In genomic region chr19:49718511-49718910, GRCh38 we compare ENCODE assay signal across 14 cellular contexts. TPM values are rescaled to one million over a fixed set of nuclear protein-coding genes. Genes with fewer than 3 reads are reported as not detected.
DNase-seq lines count a peak whose midpoint lies in the region; ATAC-seq and TF ChIP-seq lines count a peak whose summit lies in the region.
"Had no signal": no experiment of that assay in that cellular context is flagged by ENCODE, and none has a peak within 500 bp of the region (broad histone marks: within the 10 kb centered on the region; RNA-seq: fewer than 3 reads in every experiment).

No MANE protein-coding gene starts in this region.

- peaks cover 3 to 11% of the 10 kb centered on the region in 2 donors for H3K36me3 Mint-ChIP-seq in CD4-positive, alpha-beta memory T cell
- H3K36me3 Mint-ChIP-seq in central memory CD8-positive, alpha-beta T cell (ENCODE audit: insufficient read depth): peaks cover 6% of the 10 kb centered on the region
- peaks cover 2% of the 10 kb centered on the region for H3K36me3 Mint-ChIP-seq in mesothelial cell of epicardium

- H3K9me3 ChIP-seq in CD4-positive, alpha-beta memory T cell (ENCODE audit: control insufficient read depth in 1 of 2, low read length in 2 of 2): no peaks in the 10 kb centered on the region
- peaks cover 6% of the 10 kb centered on the region for H3K9me3 ChIP-seq in Karpas-422 (ENCODE audit: low read length)
- H3K9me3 ChIP-seq in effector memory CD4-positive, alpha-beta T cell (ENCODE audit: control insufficient read depth, low read length): no peaks in the 10 kb centered on the region
- H3K9me3 ChIP-seq in BE2C: no peaks in the 10 kb centered on the region

- H3K27ac Mint-ChIP-seq in CD4-positive, alpha-beta memory T cell: peak overlapping the region in 5 of 7 donors; percentile 25 to 98 (median 79)
- H3K27ac Mint-ChIP-seq in central memory CD8-positive, alpha-beta T cell (ENCODE audit: low read depth): peak overlapping the region; percentile 41
- H3K27ac Mint-ChIP-seq in mesothelial cell of epicardium: peak overlapping the region; percentile 72

- POLR2A ChIA-PET in CD4-positive, alpha-beta memory T cell (lab: Charles Lee; ENCODE audit: partially characterized antibody): interaction anchor here (0.7 to 2.5 kb wide), 10 partner anchors 41 to 605 kb away, joined by 3 to 15 read pairs (median 5); partner anchors contain the start of genes AP2A1, BCL2L12, FUZ and IRF3

- H2AFZ ChIP-seq in Karpas-422 (ENCODE audit: low read length): no peak overlapping the region

- peak overlapping the region; percentile 80 for H3K4me2 ChIP-seq in Karpas-422 (ENCODE audit: low read depth, low read length, poor library complexity, severe bottlenecking)

- no peaks in the 10 kb centered on the region for H3K36me3 ChIP-seq in CD4-positive, alpha-beta memory T cell (ENCODE audit: insufficient read depth, low read length)
- H3K36me3 ChIP-seq in Karpas-422 (ENCODE audit: insufficient read depth, low read length) (peaks cover 3% of the 10 kb centered on the region; the same call in 1 of the 2 replicates), BE2C (no peaks in the 10 kb centered on the region)
- no peaks in the 10 kb centered on the region for H3K36me3 ChIP-seq in effector memory CD4-positive, alpha-beta T cell (ENCODE audit: control insufficient read depth, insufficient read depth, low read length)
- H3K36me3 ChIP-seq: neural progenitor cell had no signal

- no peak for ATAC-seq in central memory CD8-positive, alpha-beta T cell (replicated peaks; ENCODE audit: extremely low read depth, poor library complexity, severe bottlenecking)

- intact Hi-C loops in CD4-positive, alpha-beta memory T cell (cut with micrococcal nuclease): loop anchor here (5.0 kb wide), 1 partner anchor 159 kb away; the partner anchor contains the start of genes AKT1S1 and TBC1D17

- H3K9ac ChIP-seq in Karpas-422 (ENCODE audit: low read length): no peak overlapping the region
- H3K9ac ChIP-seq: neural progenitor cell had no signal

- TF ChIP-seq CTCF in mesothelial cell of epicardium (IDR thresholded peaks at IDR 0.05; ENCODE audit: unreplicated experiment): no peak
- TF ChIP-seq CTCF in BE2C (IDR thresholded peaks at IDR 0.05; ENCODE audit: low read depth, low read length): no peak

- peaks cover 7 to 12% (median 10%) of the 10 kb centered on the region in 4 donors for H3K4me1 Mint-ChIP-seq in CD4-positive, alpha-beta memory T cell
- peaks cover 7% of the 10 kb centered on the region for H3K4me1 Mint-ChIP-seq in central memory CD8-positive, alpha-beta T cell
- H3K4me1 Mint-ChIP-seq in mesothelial cell of epicardium: peaks cover 15% of the 10 kb centered on the region

- H3K9me2 ChIP-seq in Karpas-422 (replicated peaks; ENCODE audit: insufficient read depth, low read length): no peaks in the 10 kb centered on the region

- H3K4me1 ChIP-seq in CD4-positive, alpha-beta memory T cell (ENCODE audit: insufficient read depth, low read length): peaks cover 12% of the 10 kb centered on the region
- H3K4me1 ChIP-seq in Karpas-422 (ENCODE audit: low read length) (peaks cover 6% of the 10 kb centered on the region; the same call in 1 of the 2 replicates), BE2C (no peaks in the 10 kb centered on the region)
- peaks cover 4% of the 10 kb centered on the region for H3K4me1 ChIP-seq in effector memory CD4-positive, alpha-beta T cell (ENCODE audit: control insufficient read depth, insufficient read depth, low read length, poor library complexity, severe bottlenecking)
- H3K4me1 ChIP-seq: neural progenitor cell had no signal

- no peaks in the 10 kb centered on the region for H4K20me1 ChIP-seq in Karpas-422 (ENCODE audit: insufficient read depth, low read depth, low read length)

- no peak for DNase-seq in CD4-positive, alpha-beta memory T cell
- no peak for DNase-seq in Karpas-422
- no peak for DNase-seq in central memory CD8-positive, alpha-beta T cell (ENCODE audit: low spot score in 2 of 2)
- no peak for DNase-seq in mesothelial cell of epicardium (ENCODE audit: low spot score in 2 of 2, unreplicated experiment in 2 of 2)
- no peak for DNase-seq in HK-2 (ENCODE audit: unreplicated experiment)
- no peak for DNase-seq in HuH-7 (ENCODE audit: low spot score)
- no peak for DNase-seq in effector memory CD4-positive, alpha-beta T cell
- DNase-seq in BE2C: no peak
- DNase-seq: NCI-H2171 treated with DMSO at 0.1 percent for 48 hours; stimulated activated CD4-positive, alpha-beta T cell treated with anti-CD3 and anti-CD28 coated beads, Interleukin-2, amount 100 ng/mL, for 24 hours; stimulated activated naive CD4-positive, alpha-beta T cell treated with Interleukin-2 at 50 U/mL for 16 hours had no signal

- no peaks in the 10 kb centered on the region for H3K79me2 ChIP-seq in Karpas-422 (ENCODE audit: low read length)

- H3K27ac ChIP-seq in CD4-positive, alpha-beta memory T cell (ENCODE audit: low read depth, low read length): no peak overlapping the region
- no peak overlapping the region for H3K27ac ChIP-seq in Karpas-422 (ENCODE audit: low read length)
- H3K27ac ChIP-seq in effector memory CD4-positive, alpha-beta T cell (ENCODE audit: insufficient read depth, low read length, poor library complexity, severe bottlenecking): no peak overlapping the region
- H3K27ac ChIP-seq: neural progenitor cell had no signal

- H3K9me3 Mint-ChIP-seq in CD4-positive, alpha-beta memory T cell: peaks cover 0 to 6% (median 0%) of the 10 kb centered on the region in 8 donors
- no peaks in the 10 kb centered on the region for H3K9me3 Mint-ChIP-seq in central memory CD8-positive, alpha-beta T cell
- peaks cover 3% of the 10 kb centered on the region for H3K9me3 Mint-ChIP-seq in mesothelial cell of epicardium

- H3K4me3 Mint-ChIP-seq in CD4-positive, alpha-beta memory T cell: peak overlapping the region in 6 of 8 donors; percentile 15 to 96 (median 49)
- H3K4me3 Mint-ChIP-seq in central memory CD8-positive, alpha-beta T cell: peak overlapping the region; percentile 60
- H3K4me3 Mint-ChIP-seq in mesothelial cell of epicardium: no peak overlapping the region

- no peak overlapping the region for H3K4me3 ChIP-seq in CD4-positive, alpha-beta memory T cell (ENCODE audit: low read length in 2 of 2)
- peak overlapping the region; percentile 75; the same call in 1 of the 2 replicates for H3K4me3 ChIP-seq in Karpas-422 (ENCODE audit: low read length)
- H3K4me3 ChIP-seq in effector memory CD4-positive, alpha-beta T cell (ENCODE audit: insufficient read depth, low read depth, low read length, poor library complexity, severe bottlenecking): no peak overlapping the region
- H3K4me3 ChIP-seq in BE2C (ENCODE audit: low read depth, low read length): no peak overlapping the region

- H3K27me3 Mint-ChIP-seq in CD4-positive, alpha-beta memory T cell: no peaks in the 10 kb centered on the region
- H3K27me3 Mint-ChIP-seq in central memory CD8-positive, alpha-beta T cell: no peaks in the 10 kb centered on the region
- no peaks in the 10 kb centered on the region for H3K27me3 Mint-ChIP-seq in mesothelial cell of epicardium (ENCODE audit: low read depth)

- CTCF ChIA-PET in CD4-positive, alpha-beta memory T cell (lab: Charles Lee; ENCODE audit: partially characterized antibody): interaction anchor here (1.1 to 1.7 kb wide), 8 partner anchors 10 to 172 kb away, joined by 3 to 10 read pairs (median 5); no protein-coding TSS in a partner anchor

- no peaks in the 10 kb centered on the region for H3K27me3 ChIP-seq in CD4-positive, alpha-beta memory T cell (ENCODE audit: insufficient read depth, low read length)
- H3K27me3 ChIP-seq in Karpas-422 (ENCODE audit: low read length) (no peaks in the 10 kb centered on the region), BE2C (no peaks in the 10 kb centered on the region)
- H3K27me3 ChIP-seq in effector memory CD4-positive, alpha-beta T cell (replicated peaks; ENCODE audit: control insufficient read depth, insufficient read depth, low read length, poor library complexity, severe bottlenecking): no peaks in the 10 kb centered on the region
- H3K27me3 ChIP-seq: neural progenitor cell had no signal

RNA-seq across cellular contexts. Expression of gene CPT1C, which starts 27.6 kb away (rescaled TPM):
- total RNA-seq in CD4-positive, alpha-beta memory T cell: 1 to 10 TPM in 1 of 2 experiments, under 1 TPM in 1; 0.64 to 1.5 TPM
- polyA plus RNA-seq in CD4-positive, alpha-beta memory T cell: under 1 TPM; 0.24 to 0.57 TPM
- total RNA-seq in Karpas-422 (2014; rRNA removed; shearing (Covaris generic); ENCODE audit: low replicate concordance): 0.26 and 1.3 TPM in 2 replicates
- total RNA-seq in mesothelial cell of epicardium: 60.3 to 62.5 TPM (median 60.9 TPM) in 3 replicates
- polyA plus RNA-seq in BE2C (2012; ENCODE audit: insufficient read depth, insufficient read length, low read depth): 45.4 TPM

RNA-seq across cellular contexts. Expression of gene ADM5, which starts 29.1 kb away (rescaled TPM):
- 1 to 10 TPM; 4.0 to 4.4 TPM for total RNA-seq in CD4-positive, alpha-beta memory T cell
- under 1 TPM in 1 of 2 donors, not detected in 1; 0.24 TPM for polyA plus RNA-seq in CD4-positive, alpha-beta memory T cell
- total RNA-seq in Karpas-422 (2014; rRNA removed; shearing (Covaris generic); ENCODE audit: low replicate concordance): 4.0 and 12.0 TPM in 2 replicates
- 10.4 to 10.5 TPM (median 10.4 TPM) in 3 replicates for total RNA-seq in mesothelial cell of epicardium
- polyA plus RNA-seq in BE2C (2012; ENCODE audit: insufficient read depth, insufficient read length, low read depth): 3.8 TPM

RNA-seq across cellular contexts. Expression of gene PRMT1, which starts 41.4 kb away (rescaled TPM):
- 10 to 100 TPM; 76.6 to 92.9 TPM for total RNA-seq in CD4-positive, alpha-beta memory T cell
- 100 to 1,000 TPM; 140 to 213 TPM for polyA plus RNA-seq in CD4-positive, alpha-beta memory T cell
- total RNA-seq in Karpas-422 (2014; rRNA removed; shearing (Covaris generic); ENCODE audit: low replicate concordance): 293 and 522 TPM in 2 replicates
- 273 to 283 TPM (median 280 TPM) in 3 replicates for total RNA-seq in mesothelial cell of epicardium
- polyA plus RNA-seq in BE2C (2012; ENCODE audit: insufficient read depth, insufficient read length, low read depth): 665 TPM

RNA-seq across cellular contexts. Expression of gene TSKS, which starts 44.6 kb away (rescaled TPM):
- total RNA-seq in CD4-positive, alpha-beta memory T cell: 1 to 10 TPM in 1 of 2 experiments, under 1 TPM in 1; 0.90 to 1.1 TPM
- polyA plus RNA-seq in CD4-positive, alpha-beta memory T cell: under 1 TPM; 0.16 to 0.56 TPM
- 5.7 and 17.9 TPM in 2 replicates for total RNA-seq in Karpas-422 (2014; rRNA removed; shearing (Covaris generic); ENCODE audit: low replicate concordance)
- total RNA-seq in mesothelial cell of epicardium: not detected in 3 replicates
- polyA plus RNA-seq in BE2C (2012; ENCODE audit: insufficient read depth, insufficient read length, low read depth): 0.56 TPM
- total RNA-seq: bronchial epithelial cell, OCI-LY7 had no signal

RNA-seq across cellular contexts. Expression of gene AP2A1, which starts 48.3 kb away (rescaled TPM):
- 10 to 100 TPM; 55.5 to 56.2 TPM for total RNA-seq in CD4-positive, alpha-beta memory T cell
- polyA plus RNA-seq in CD4-positive, alpha-beta memory T cell: 1 to 10 TPM; 2.6 to 9.5 TPM
- 32.4 and 54.7 TPM in 2 replicates for total RNA-seq in Karpas-422 (2014; rRNA removed; shearing (Covaris generic); ENCODE audit: low replicate concordance)
- 84.6 to 89.6 TPM (median 85.2 TPM) in 3 replicates for total RNA-seq in mesothelial cell of epicardium
- 51.6 TPM for polyA plus RNA-seq in BE2C (2012; ENCODE audit: insufficient read depth, insufficient read length, low read depth)

Comparison
In these comparisons a context has a peak if more than half of its experiments do, and no peak if none do; other contexts are left out.
1. RNA of gene CPT1C, which starts 27.6 kb away (total RNA-seq): 60.3 to 62.5 TPM in mesothelial cell of epicardium; 0.64 to 1.5 TPM in CD4-positive, alpha-beta memory T cell and 0.26 to 1.3 TPM in Karpas-422; every median in the first group is over 10 times any median in the second.
2. Peak in every context shown above with its lines, with median percentiles within 50 percentile points of each other: H3K27ac Mint-ChIP-seq.